5 cellular contexts compared by ENCODE assay signal in genomic region chr1:173701299-173701698, GRCh38. TPM values are rescaled to one million over a fixed set of nuclear protein-coding genes. Genes with fewer than 3 reads are reported as not detected.
"Had no signal": no experiment of that assay in that cellular context is flagged by ENCODE, and none has a peak within 500 bp of the region (broad histone marks: within the 10 kb centered on the region; RNA-seq: fewer than 3 reads in every experiment).

No MANE protein-coding gene starts in this region.

RNA-seq across cellular contexts. Expression of gene ANKRD45, which starts 31.6 kb away (rescaled TPM):
- total RNA-seq: esophagus mucosa, esophagus squamous epithelium, gastrocnemius medialis had no signal
- polyA plus RNA-seq: esophagus, heart left ventricle had no signal
